Comparison of ENCODE assay signal across 22 cellular contexts in genomic region chrX:153565996-153566580, GRCh38. TPM values are rescaled to one million over a fixed set of nuclear protein-coding genes. Genes with fewer than 3 reads are reported as not detected.
"Had no signal": no experiment of that assay in that cellular context is flagged by ENCODE, and none has a peak within 500 bp of the region (broad histone marks: within the 10 kb centered on the region; RNA-seq: fewer than 3 reads in every experiment).

No MANE protein-coding gene starts in this region.

- H3K27me3 ChIP-seq: adrenal gland, esophagus muscularis mucosa, upper lobe of right lung had no signal

- DNase-seq: activated CD4-positive, alpha-beta T cell treated with anti-CD3 and anti-CD28 coated beads for 1 hour; activated CD4-positive, alpha-beta T cell treated with anti-CD3 and anti-CD28 coated beads, Interleukin-2, amount 50 U/mL, for 4 hours; activated gamma-delta T cell; activated T-cell treated with anti-CD3 and anti-CD28 coated beads, Interleukin-2, amount 50 U/mL, for 72 hours; cerebellar nuclear complex; cortex of kidney; effector CD4-positive, alpha-beta T cell; heart right ventricle; left colon; occipital lobe; posterior cingulate gyrus; stimulated activated naive CD4-positive, alpha-beta T cell; upper lobe of right lung had no signal

- H3K4me1 ChIP-seq: adrenal gland, breast epithelium, esophagus muscularis mucosa, heart right ventricle, upper lobe of right lung had no signal

- H3K4me3 Mint-ChIP-seq: activated T-cell treated with anti-CD3 and anti-CD28 coated beads, Interleukin-2, amount 50 U/mL, for 72 hours; mesothelial cell of epicardium; natural killer cell treated with Interleukin-12 subunit alpha and Interleukin-12 subunit beta and Interleukin-15 and Interleukin-18, amount 100 ng/mL, for 72 hours had no signal

- H3K36me3 Mint-ChIP-seq: activated naive CD4-positive, alpha-beta T cell treated with anti-CD3 and anti-CD28 coated beads, Interleukin-2, amount 50 U/mL, for 72 hours; mesothelial cell of epicardium; natural killer cell treated with Interleukin-12 subunit alpha and Interleukin-12 subunit beta and Interleukin-15 and Interleukin-18, amount 100 ng/mL, for 72 hours had no signal

- H3K9me3 Mint-ChIP-seq: activated naive CD4-positive, alpha-beta T cell treated with anti-CD3 and anti-CD28 coated beads, Interleukin-2, amount 50 U/mL, for 72 hours; activated T-cell treated with anti-CD3 and anti-CD28 coated beads, Interleukin-2, amount 50 U/mL, for 72 hours; natural killer cell treated with Interleukin-12 subunit alpha and Interleukin-12 subunit beta and Interleukin-15 and Interleukin-18, amount 100 ng/mL, for 72 hours had no signal

- ATAC-seq: activated naive CD4-positive, alpha-beta T cell treated with anti-CD3 and anti-CD28 coated beads, Interleukin-2, amount 50 U/mL, for 72 hours; activated T-cell treated with anti-CD3 and anti-CD28 coated beads, Interleukin-2, amount 50 U/mL, for 72 hours; left colon; natural killer cell treated with Interleukin-12 subunit alpha and Interleukin-12 subunit beta and Interleukin-15 and Interleukin-18, amount 100 ng/mL, for 72 hours; upper lobe of right lung had no signal

- H3K27ac ChIP-seq: adrenal gland, breast epithelium, esophagus muscularis mucosa, heart right ventricle, upper lobe of right lung, VCaP had no signal

- H3K9me3 ChIP-seq: adrenal gland, breast epithelium, esophagus muscularis mucosa, heart right ventricle, upper lobe of right lung had no signal

- H3K4me1 Mint-ChIP-seq: mesothelial cell of epicardium had no signal

- H3K27ac Mint-ChIP-seq: activated naive CD4-positive, alpha-beta T cell treated with anti-CD3 and anti-CD28 coated beads, Interleukin-2, amount 50 U/mL, for 72 hours; activated T-cell treated with anti-CD3 and anti-CD28 coated beads, Interleukin-2, amount 50 U/mL, for 72 hours; mesothelial cell of epicardium; natural killer cell treated with Interleukin-12 subunit alpha and Interleukin-12 subunit beta and Interleukin-15 and Interleukin-18, amount 100 ng/mL, for 72 hours had no signal

RNA-seq across cellular contexts. Expression of gene ATP2B3, which starts 48.6 kb away (rescaled TPM):
- total RNA-seq: activated CD8-positive, alpha-beta memory T cell treated with anti-CD3 and anti-CD28 coated beads for 36 hours; activated naive CD4-positive, alpha-beta T cell treated with anti-CD3 and anti-CD28 coated beads, Interleukin-2, amount 50 U/mL, for 72 hours; activated T-cell treated with anti-CD3 and anti-CD28 coated beads, Interleukin-2, amount 50 U/mL, for 72 hours; breast epithelium; heart right ventricle; natural killer cell treated with Interleukin-12 subunit alpha and Interleukin-12 subunit beta and Interleukin-15 and Interleukin-18, amount 100 ng/mL, for 72 hours; upper lobe of right lung had no signal
- polyA plus RNA-seq: heart right ventricle, lung had no signal
